In the genomic region with DNA sequence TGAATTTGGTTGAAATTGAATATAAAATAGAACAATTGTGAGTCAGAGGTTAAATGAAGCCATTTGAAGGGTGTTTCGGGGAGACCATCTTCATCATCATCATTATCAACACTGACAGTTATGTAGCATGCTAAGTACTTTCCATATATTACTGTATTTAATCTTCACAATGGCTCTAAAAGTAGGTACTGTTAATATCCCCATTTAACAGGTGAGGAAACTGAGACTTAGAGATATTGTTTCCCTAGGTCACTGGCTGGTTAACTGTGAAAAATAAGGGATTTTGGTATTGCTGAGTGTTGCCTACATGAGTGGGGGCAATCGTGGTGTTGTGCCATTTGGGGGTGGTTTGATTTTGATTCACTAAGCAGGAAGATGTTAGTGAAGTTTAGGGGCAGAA, we compare ENCODE assay signal across 6 cellular contexts.
"Had no signal": no experiment of that assay in that cellular context is flagged by ENCODE, and none has a peak within 500 bp of the region (broad histone marks: within the 10 kb centered on the region; RNA-seq: fewer than 3 reads in every experiment).

No MANE protein-coding gene starts in this region.

- H3K27ac ChIP-seq: HL-60, KMS-11 had no signal

- DNase-seq: IMR-90, KBM-7, KG1 had no signal

- H3K4me2 ChIP-seq: KMS-11 had no signal

- FAIRE-seq: HTR-8/SVneo had no signal

- H3K9ac ChIP-seq: KMS-11 had no signal
